25 cellular contexts compared by ENCODE assay signal in the genomic region with DNA sequence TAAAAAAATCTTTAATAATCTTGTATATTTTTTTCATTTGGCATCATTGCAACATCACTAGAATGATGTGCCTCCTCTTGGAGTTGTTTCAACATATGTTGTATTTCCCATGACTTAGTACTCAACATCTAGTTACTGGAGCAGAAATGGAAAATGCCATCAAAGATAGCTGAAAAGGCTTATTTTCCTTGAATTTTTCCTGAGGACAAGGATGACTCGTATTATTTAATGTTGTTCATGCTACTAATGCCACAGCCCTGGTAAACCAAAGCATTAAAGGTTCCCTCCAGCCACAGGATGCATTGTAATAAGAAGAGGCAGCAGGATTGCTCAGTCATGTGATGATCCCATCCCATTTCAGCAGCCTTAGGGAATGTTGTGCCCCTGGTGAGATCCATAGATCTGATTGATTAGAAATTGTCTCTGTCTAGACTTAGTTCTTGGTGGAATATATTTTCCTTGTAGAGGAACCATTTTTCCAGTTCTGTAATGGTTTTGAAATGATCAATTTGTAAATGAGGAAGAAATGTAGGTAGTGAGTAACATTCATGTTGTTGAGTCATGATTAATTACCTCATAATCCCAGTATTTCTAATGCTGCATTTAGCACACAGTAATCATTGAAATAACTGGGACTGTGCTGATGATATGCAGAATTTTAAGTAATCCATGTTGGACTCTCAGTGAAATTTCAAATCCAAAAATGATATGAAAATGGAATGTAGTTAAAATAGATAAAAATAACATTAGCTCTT.
DNase-seq lines count a peak whose midpoint lies in the region; FAIRE-seq and TF ChIP-seq lines count a peak whose summit lies in the region.
"Had no signal": no experiment of that assay in that cellular context is flagged by ENCODE, and none has a peak within 500 bp of the region (broad histone marks: within the 10 kb centered on the region; RNA-seq: fewer than 3 reads in every experiment).

No MANE protein-coding gene starts in this region.

- H3K4me2 ChIP-seq in SK-N-SH = peak overlapping the region; percentile 14; the same call in 1 of the 2 replicates

- H3K4me1 Mint-ChIP-seq in osteocyte (ENCODE audit: unreplicated experiment) = no peaks in the 10 kb centered on the region
- H3K4me1 Mint-ChIP-seq: activated CD4-positive, alpha-beta T cell treated with anti-CD3 and anti-CD28 coated beads for 36 hours; central memory CD8-positive, alpha-beta T cell; mesothelial cell of epicardium; naive thymus-derived CD8-positive, alpha-beta T cell; T-cell had no signal

- no peaks in the 10 kb centered on the region for H3K79me2 ChIP-seq in SK-N-SH (ENCODE audit: insufficient read depth)

- TF ChIP-seq EP300 in SK-N-SH (IDR thresholded peaks at IDR 0.05; ENCODE audit: borderline replicate concordance in 1 of 2, low read depth in 1 of 2, low read length in 1 of 2) = no peak

- no peaks in the 10 kb centered on the region for H3K27me3 ChIP-seq in SK-N-SH (ENCODE audit: insufficient read depth)

- no peak overlapping the region for H3K27ac Mint-ChIP-seq in osteocyte (ENCODE audit: unreplicated experiment)
- H3K27ac Mint-ChIP-seq: activated CD4-positive, alpha-beta T cell treated with anti-CD3 and anti-CD28 coated beads for 36 hours; activated naive CD4-positive, alpha-beta T cell treated with anti-CD3 and anti-CD28 coated beads for 36 hours; activated T-cell treated with anti-CD3 and anti-CD28 coated beads, Interleukin-2, amount 50 U/mL, for 72 hours; mesothelial cell of epicardium; naive thymus-derived CD8-positive, alpha-beta T cell; T-cell had no signal

- no peaks in the 10 kb centered on the region for H3K9me2 ChIP-seq in SK-N-SH

- no peak for DNase-seq in H54 (ENCODE audit: insufficient read length, low spot score)
- DNase-seq in SK-N-SH = no peak
- peak; percentile 34 for DNase-seq in fibroblast of gingiva (ENCODE audit: low read depth)
- peak; percentile 64 for DNase-seq in renal cortical epithelial cell (ENCODE audit: low read depth)
- no peak for DNase-seq in NCI-H2107 (lab: John Stamatoyannopoulos, UW)
- DNase-seq in NCI-H1417 (lab: John Stamatoyannopoulos, UW) = no peak
- no peak for DNase-seq in GDM1 (lab: John Stamatoyannopoulos, UW)
- no peak for DNase-seq in osteocyte (ENCODE audit: extremely low spot score, unreplicated experiment)
- DNase-seq: activated CD4-positive, alpha-beta T cell treated with anti-CD3 and anti-CD28 coated beads for 36 hours; activated naive CD4-positive, alpha-beta T cell treated with anti-CD3 and anti-CD28 coated beads for 36 hours; activated T-cell treated with anti-CD3 and anti-CD28 coated beads, Interleukin-2, amount 50 U/mL, for 72 hours; anterior cingulate cortex; H7; left colon; naive thymus-derived CD8-positive, alpha-beta T cell; NCI-H1930; NCI-H226; NCI-H748 treated with DMSO at 0.1 percent for 48 hours; OCI-M1; SHP77; T-cell; trophoblast cell had no signal

- TF ChIP-seq CTCF in SK-N-SH (IDR thresholded peaks at IDR 0.05) (no peak), osteocyte (IDR thresholded peaks at IDR 0.05) (no peak)

- H3K36me3 ChIP-seq in SK-N-SH (replicated peaks in 1 of 2; ENCODE audit: control insufficient read depth in 1 of 2, insufficient read depth in 2 of 2, low read length in 1 of 2) = no peaks in the 10 kb centered on the region

- H3K4me3 ChIP-seq in SK-N-SH (ENCODE audit: low read depth in 2 of 2, low read length in 1 of 2) = no peak overlapping the region

- H3K4me3 Mint-ChIP-seq in osteocyte (ENCODE audit: unreplicated experiment) = no peak overlapping the region
- H3K4me3 Mint-ChIP-seq: activated CD4-positive, alpha-beta T cell treated with anti-CD3 and anti-CD28 coated beads for 36 hours; activated naive CD4-positive, alpha-beta T cell treated with anti-CD3 and anti-CD28 coated beads for 36 hours; activated T-cell treated with anti-CD3 and anti-CD28 coated beads, Interleukin-2, amount 50 U/mL, for 72 hours; central memory CD8-positive, alpha-beta T cell; mesothelial cell of epicardium; naive thymus-derived CD8-positive, alpha-beta T cell; T-cell had no signal

- peak overlapping the region; percentile 5; the same call in 1 of the 2 replicates for H2AFZ ChIP-seq in SK-N-SH (ENCODE audit: low read depth)

- no peaks in the 10 kb centered on the region for H4K20me1 ChIP-seq in SK-N-SH (ENCODE audit: insufficient read depth)

- FAIRE-seq in H54 (lab: Jason Lieb, UNC) = peak; percentile 43
- FAIRE-seq: TTC549 had no signal

- H3K9me3 Mint-ChIP-seq in osteocyte (ENCODE audit: unreplicated experiment) = no peaks in the 10 kb centered on the region
- H3K9me3 Mint-ChIP-seq: activated naive CD4-positive, alpha-beta T cell treated with anti-CD3 and anti-CD28 coated beads for 36 hours; activated T-cell treated with anti-CD3 and anti-CD28 coated beads, Interleukin-2, amount 50 U/mL, for 72 hours; central memory CD8-positive, alpha-beta T cell; mesothelial cell of epicardium; naive thymus-derived CD8-positive, alpha-beta T cell had no signal

- CTCF ChIA-PET in SK-N-SH (lab: Yijun Ruan, JAX) = interaction anchor here (0.9 kb wide), 1 partner anchor 15 kb away, joined by 3 read pairs; no protein-coding TSS in a partner anchor

- no peaks in the 10 kb centered on the region for H3F3A ChIP-seq in SK-N-SH (replicated peaks; ENCODE audit: insufficient read depth)

- peaks cover 5% of the 10 kb centered on the region for H3K27me3 Mint-ChIP-seq in osteocyte (ENCODE audit: unreplicated experiment)
- H3K27me3 Mint-ChIP-seq: central memory CD8-positive, alpha-beta T cell; T-cell had no signal

- 59% methylated on average over 1 of the region's 1 CpG for WGBS in SK-N-SH (ENCODE audit: low lambda C conversion rate)

- H3K27ac ChIP-seq in SK-N-SH (ENCODE audit: low read depth in 2 of 2, low read length in 1 of 2) = peak overlapping the region in 1 of 2 experiments; percentile 1; a peak in 1 of 4 replicates

- TF ChIP-seq POLR2A in H54 (IDR thresholded peaks at IDR 0.05; ENCODE audit: low read depth, low read length) = no peak

- H3K4me1 ChIP-seq in SK-N-SH (ENCODE audit: control insufficient read depth in 1 of 2, insufficient read depth in 2 of 2, low read depth in 1 of 2, low read length in 1 of 2) = peaks cover 4 to 12% of the 10 kb centered on the region in 2 experiments; a peak in 3 of 4 replicates

- POLR2A ChIA-PET in SK-N-SH (lab: Yijun Ruan, JAX) = no interaction called here

- H3K9me3 ChIP-seq in SK-N-SH = no peaks in the 10 kb centered on the region

- TF ChIP-seq RAD21 in SK-N-SH (IDR thresholded peaks at IDR 0.05; ENCODE audit: low read length) = no peak

- no peak overlapping the region for H3K9ac ChIP-seq in SK-N-SH

- no peaks in the 10 kb centered on the region for H3K36me3 Mint-ChIP-seq in osteocyte (ENCODE audit: unreplicated experiment)
- H3K36me3 Mint-ChIP-seq: mesothelial cell of epicardium; naive thymus-derived CD8-positive, alpha-beta T cell; T-cell had no signal

TF ChIP-seq in SK-N-SH, 30 proteins besides CTCF, POLR2A, EP300 and RAD21:
- TF ChIP-seq, protein P1, sequence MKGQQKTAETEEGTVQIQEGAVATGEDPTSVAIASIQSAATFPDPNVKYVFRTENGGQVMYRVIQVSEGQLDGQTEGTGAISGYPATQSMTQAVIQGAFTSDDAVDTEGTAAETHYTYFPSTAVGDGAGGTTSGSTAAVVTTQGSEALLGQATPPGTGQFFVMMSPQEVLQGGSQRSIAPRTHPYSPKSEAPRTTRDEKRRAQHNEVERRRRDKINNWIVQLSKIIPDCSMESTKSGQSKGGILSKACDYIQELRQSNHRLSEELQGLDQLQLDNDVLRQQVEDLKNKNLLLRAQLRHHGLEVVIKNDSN (IDR thresholded peaks at IDR 0.05; ENCODE audit: borderline replicate concordance, low read depth) = no peak
- TF ChIP-seq POLR2AphosphoS5 (IDR thresholded peaks at IDR 0.05; ENCODE audit: low read depth, low read length) (no peak), TAF1 (IDR thresholded peaks at IDR 0.05; ENCODE audit: borderline replicate concordance, low read depth, low read length) (no peak)

Comparison
In these comparisons a context has a peak if more than half of its experiments do, and no peak if none do; other contexts are left out.
1. DNase-seq: peak in fibroblast of gingiva (single experiment) and renal cortical epithelial cell (single experiment); none in H54 (single experiment), SK-N-SH (single experiment), NCI-H2107 (single experiment), NCI-H1417 (0 of 3), GDM1 (single experiment) and osteocyte (single experiment).